Comparison of ENCODE assay signal across 1 cellular context in genomic region chr13:98026457-98026857, GRCh38.
TF ChIP-seq lines count a peak whose summit lies in the region.

No MANE protein-coding gene starts in this region.

TF ChIP-seq in HepG2, 621 proteins besides CTCF, POLR2A, EP300 and RAD21 (continued from another document and continues in another):
- TF ChIP-seq ZBTB38 (CRISPR knock-in tag; IDR thresholded peaks at IDR 0.05): peak; percentile 83
- TF ChIP-seq ZNF772 (CRISPR knock-in tag; IDR thresholded peaks at IDR 0.05): peak; percentile 75
- no peak for TF ChIP-seq RELA (CRISPR knock-in tag; IDR thresholded peaks at IDR 0.05)
- no peak for TF ChIP-seq ZNF160 (CRISPR knock-in tag; IDR thresholded peaks at IDR 0.05)
- 0 out of 2 replicates have a peak, but pooled peaks have one; percentile 37 for TF ChIP-seq ZBTB26 (CRISPR knock-in tag; IDR thresholded peaks at IDR 0.05; ENCODE audit: borderline replicate concordance)
- TF ChIP-seq ZNF563 (CRISPR knock-in tag; IDR thresholded peaks at IDR 0.05): no peak
- TF ChIP-seq ZNF124 (CRISPR knock-in tag; IDR thresholded peaks at IDR 0.05): peak; percentile 86
- 0 out of 2 replicates have a peak, but pooled peaks have one; percentile 12 for TF ChIP-seq ARNT2 (CRISPR knock-in tag; IDR thresholded peaks at IDR 0.05; ENCODE audit: low read depth)
- TF ChIP-seq MBD4 (IDR thresholded peaks at IDR 0.05; ENCODE audit: borderline replicate concordance, low read length): no peak
- 0 out of 2 replicates have a peak, but pooled peaks have one; percentile 30 for TF ChIP-seq ZNF598 (CRISPR knock-in tag; IDR thresholded peaks at IDR 0.05; ENCODE audit: borderline replicate concordance)
- TF ChIP-seq ZNF75D (CRISPR knock-in tag; IDR thresholded peaks at IDR 0.05; ENCODE audit: borderline replicate concordance): no peak
- TF ChIP-seq ZKSCAN1 (IDR thresholded peaks at IDR 0.05; ENCODE audit: low read length): no peak
- no peak for TF ChIP-seq E2F2 (CRISPR knock-in tag; IDR thresholded peaks at IDR 0.05; ENCODE audit: borderline replicate concordance)
- TF ChIP-seq ZNF446 (CRISPR knock-in tag; IDR thresholded peaks at IDR 0.05): no peak
- no peak for TF ChIP-seq AGO2 (optimal IDR thresholded peaks at IDR 0.05; ENCODE audit: low read depth, low read length)
- no peak for TF ChIP-seq CC2D1A (CRISPR knock-in tag; IDR thresholded peaks at IDR 0.05)
- 0 out of 2 replicates have a peak, but pooled peaks have one; percentile 49 for TF ChIP-seq ZNF318 (CRISPR knock-in tag; IDR thresholded peaks at IDR 0.05)
- no peak for TF ChIP-seq ZMAT5 (CRISPR knock-in tag; IDR thresholded peaks at IDR 0.05; ENCODE audit: borderline replicate concordance, low read depth)
- TF ChIP-seq NFYB (CRISPR knock-in tag; IDR thresholded peaks at IDR 0.05): no peak
- no peak for TF ChIP-seq DR1 (CRISPR knock-in tag; IDR thresholded peaks at IDR 0.05)
- peak; percentile 72; the same call in 1 of the 2 replicates for TF ChIP-seq MIER2 (CRISPR knock-in tag; IDR thresholded peaks at IDR 0.05)
- TF ChIP-seq ZNF225 (CRISPR knock-in tag; IDR thresholded peaks at IDR 0.05): no peak
- no peak for TF ChIP-seq KLF12 (CRISPR knock-in tag; IDR thresholded peaks at IDR 0.05; ENCODE audit: borderline replicate concordance)
- no peak for TF ChIP-seq SP1 (IDR thresholded peaks at IDR 0.05)
- 0 out of 2 replicates have a peak, but pooled peaks have one; percentile 25 for TF ChIP-seq SP1 (CRISPR knock-in tag; IDR thresholded peaks at IDR 0.05)
- no peak for TF ChIP-seq ZNF782 (CRISPR knock-in tag; IDR thresholded peaks at IDR 0.05; ENCODE audit: borderline replicate concordance)
- TF ChIP-seq SNAPC5 (CRISPR knock-in tag; IDR thresholded peaks at IDR 0.05; ENCODE audit: borderline replicate concordance): 0 out of 2 replicates have a peak, but pooled peaks have one; percentile 42
- peak; percentile 55 for TF ChIP-seq ZFP91 (CRISPR knock-in tag; IDR thresholded peaks at IDR 0.05; ENCODE audit: borderline replicate concordance)
- TF ChIP-seq ZNF232 (CRISPR knock-in tag; IDR thresholded peaks at IDR 0.05; ENCODE audit: borderline replicate concordance): peak; percentile 39; the same call in 1 of the 2 replicates
- no peak for TF ChIP-seq ZNF773 (CRISPR knock-in tag; IDR thresholded peaks at IDR 0.05; ENCODE audit: borderline replicate concordance)
- peak; percentile 69; the same call in 1 of the 2 replicates for TF ChIP-seq ARID4A (CRISPR knock-in tag; IDR thresholded peaks at IDR 0.05; ENCODE audit: borderline replicate concordance)
- no peak for TF ChIP-seq CHD2 (IDR thresholded peaks at IDR 0.05; ENCODE audit: low read depth, low read length)
- no peak for TF ChIP-seq PBX3 (CRISPR knock-in tag; IDR thresholded peaks at IDR 0.05; ENCODE audit: borderline replicate concordance)
- no peak for TF ChIP-seq ZNF879 (CRISPR knock-in tag; IDR thresholded peaks at IDR 0.05)
- peak; percentile 98 for TF ChIP-seq TFAP4 (IDR thresholded peaks at IDR 0.05; ENCODE audit: borderline replicate concordance, low read depth)
- TF ChIP-seq CREB3 (CRISPR knock-in tag; IDR thresholded peaks at IDR 0.05): no peak
- peak; percentile 96 for TF ChIP-seq HNF1B (CRISPR knock-in tag; IDR thresholded peaks at IDR 0.05)
